9 cellular contexts compared by ENCODE assay signal in genomic region chr18:29647700-29648099, GRCh38.
"Had no signal": no experiment of that assay in that cellular context is flagged by ENCODE, and none has a peak within 500 bp of the region (broad histone marks: within the 10 kb centered on the region; RNA-seq: fewer than 3 reads in every experiment).

No MANE protein-coding gene starts in this region.

- FAIRE-seq: H1, H54, HTR-8/SVneo, K562 had no signal

- ATAC-seq: GM23338, K562 had no signal

- DNase-seq: H9, HCEC 1CT, IMR-90, KG1 had no signal
